1 cellular context compared by ENCODE assay signal in genomic region chr22:43396321-43396933, GRCh38.
TF ChIP-seq lines count a peak whose summit lies in the region.

No MANE protein-coding gene starts in this region.

TF ChIP-seq in HepG2, 621 proteins besides CTCF, POLR2A, EP300 and RAD21:
- TF ChIP-seq RARA (CRISPR knock-in tag; IDR thresholded peaks at IDR 0.05) (no peak), KDM2A (CRISPR knock-in tag; IDR thresholded peaks at IDR 0.05; ENCODE audit: borderline replicate concordance, low read depth) (no peak), ZNF605 (CRISPR knock-in tag; IDR thresholded peaks at IDR 0.05) (no peak), KLF15 (CRISPR knock-in tag; IDR thresholded peaks at IDR 0.05; ENCODE audit: borderline replicate concordance) (no peak), ZNF629 (CRISPR knock-in tag; conservative IDR thresholded peaks at IDR 0.05) (peak; percentile 86), ZNF264 (CRISPR knock-in tag; IDR thresholded peaks at IDR 0.05) (no peak), ZNF646 (CRISPR knock-in tag; IDR thresholded peaks at IDR 0.05) (no peak), ZNF251 (CRISPR knock-in tag; IDR thresholded peaks at IDR 0.05) (no peak), SRSF1 (optimal IDR thresholded peaks at IDR 0.05; ENCODE audit: low read depth, low read length) (peak; percentile 27), PLRG1 (conservative IDR thresholded peaks at IDR 0.05) (no peak)
